In genomic region chr6:129730477-129731165, GRCh38 we compare ENCODE assay signal across 8 cellular contexts. TPM values are rescaled to one million over a fixed set of nuclear protein-coding genes. Genes with fewer than 3 reads are reported as not detected.
DNase-seq lines count a peak whose midpoint lies in the region; ATAC-seq and TF ChIP-seq lines count a peak whose summit lies in the region.

No MANE protein-coding gene starts in this region.

- DNase-seq in G401 (ENCODE audit: low spot score) (peak; percentile 12), GM20000 (ENCODE audit: low spot score) (peak; percentile 37), NB4 (ENCODE audit: low read depth) (peak; percentile 47), astrocyte of the cerebellum (ENCODE audit: low read depth) (no peak), lower lobe of right lung (no peak), omental fat pad (ENCODE audit: low spot score) (no peak)
- DNase-seq in effector CD4-positive, alpha-beta T cell: no peak

- no peaks in the 10 kb centered on the region for H3K9me3 ChIP-seq in lower lobe of right lung

- in situ Hi-C loops in G401 (cut with HindIII; ENCODE audit: low sequenced_read_pairs) (no loop called here), astrocyte of the cerebellum (cut with HindIII; ENCODE audit: low sequenced_read_pairs) (no loop called here)

- no peak for TF ChIP-seq POLR2A in NB4 (IDR thresholded peaks at IDR 0.05; ENCODE audit: extremely low read depth, insufficient read length)

- H3K4me1 ChIP-seq in lower lobe of right lung: peaks cover 7% of the 10 kb centered on the region

- H3K4me3 ChIP-seq in NB4 (ENCODE audit: low read depth, low read length) (no peak overlapping the region), astrocyte of the cerebellum (ENCODE audit: low read depth, low read length) (no peak overlapping the region), lower lobe of right lung (no peak overlapping the region)

- H3K36me3 ChIP-seq in lower lobe of right lung: no peaks in the 10 kb centered on the region

- ATAC-seq in lower lobe of right lung: peak in 1 of 2 donors; percentile 84
- ATAC-seq in omental fat pad (ENCODE audit: low FRiP score): no peak
- no peak for ATAC-seq in GM21515 (IDR thresholded peaks at IDR 0.05; ENCODE audit: unreplicated experiment)

- TF ChIP-seq CTCF in GM20000 (IDR thresholded peaks at IDR 0.05; ENCODE audit: extremely low read depth, missing control alignments) (peak; percentile 30), NB4 (IDR thresholded peaks at IDR 0.05; ENCODE audit: low read depth, low read length) (peak; percentile 58), astrocyte of the cerebellum (IDR thresholded peaks at IDR 0.05; ENCODE audit: low read depth, low read length, missing control alignments) (peak; percentile 49), lower lobe of right lung (IDR thresholded peaks at IDR 0.05) (peak; percentile 67), omental fat pad (IDR thresholded peaks at IDR 0.05) (no peak)

- H3K27me3 ChIP-seq in lower lobe of right lung (ENCODE audit: low read depth): no peaks in the 10 kb centered on the region

- intact Hi-C loops in lower lobe of right lung (cut with DNase I): loop anchor here (5.0 kb wide), 1 partner anchor 133 kb away; no protein-coding TSS in a partner anchor

- no peak overlapping the region for H3K27ac ChIP-seq in lower lobe of right lung

RNA-seq across cellular contexts. Expression of gene ARHGAP18, which starts 20.6 kb away (rescaled TPM):
- total RNA-seq in G401 (2014; rRNA removed; shearing (Covaris generic)): 15.4 and 20.7 TPM in 2 replicates
- total RNA-seq in lower lobe of right lung: 57.9 TPM
- total RNA-seq in omental fat pad: 10 to 100 TPM; 29.1 to 47.2 (median 38.5) TPM

Comparison
In these comparisons a context has a peak if more than half of its experiments do, and no peak if none do; other contexts are left out.
1. DNase-seq: peak in G401 (single experiment), GM20000 (single experiment) and NB4 (single experiment); none in astrocyte of the cerebellum (single experiment), lower lobe of right lung (single experiment), omental fat pad (single experiment) and effector CD4-positive, alpha-beta T cell (single experiment).
2. CTCF ChIP-seq: peak in GM20000 (single experiment), NB4 (single experiment), astrocyte of the cerebellum (single experiment) and lower lobe of right lung (single experiment); none in omental fat pad (0 of 3).